In the genomic region with DNA sequence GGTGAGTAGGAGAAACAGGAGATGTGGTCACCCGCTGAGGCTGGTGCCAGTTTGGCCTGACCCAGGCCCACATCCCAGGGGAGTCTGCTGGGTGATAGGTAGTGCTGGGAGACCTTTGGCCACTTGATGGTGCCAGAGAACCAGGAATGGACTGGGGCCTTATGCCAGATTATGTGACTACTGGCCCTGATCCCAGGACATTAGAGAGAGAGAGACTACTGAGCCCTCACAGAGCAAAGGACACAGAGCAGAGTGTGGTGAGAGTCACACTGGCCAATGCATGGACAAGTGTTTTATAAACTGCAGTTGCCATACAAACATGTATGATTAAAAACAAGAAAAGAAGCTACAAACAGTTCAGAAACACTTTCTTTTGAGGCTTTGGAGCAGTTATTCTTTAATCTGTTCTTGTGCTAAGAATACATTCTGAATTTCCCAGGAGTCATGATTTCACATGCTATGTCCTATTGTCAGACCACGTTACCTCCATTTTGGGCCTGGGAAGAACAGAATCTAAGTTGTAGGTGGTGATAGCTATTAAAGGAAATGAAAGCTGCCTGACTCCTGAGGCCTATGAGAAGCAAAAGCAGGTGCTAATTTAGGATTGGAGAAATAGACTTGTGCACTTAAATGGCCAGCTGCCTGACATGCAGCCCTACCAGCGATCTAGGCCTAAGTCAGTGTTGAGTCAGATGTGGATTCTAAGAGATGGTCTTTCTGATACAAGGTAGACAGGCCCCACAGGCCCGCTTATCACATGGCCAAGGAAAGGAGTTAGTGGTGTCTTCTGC, we compare ENCODE assay signal across 8 cellular contexts. TPM values are rescaled to one million over a fixed set of nuclear protein-coding genes. Genes with fewer than 3 reads are reported as not detected.
DNase-seq lines count a peak whose midpoint lies in the region; ATAC-seq and TF ChIP-seq lines count a peak whose summit lies in the region.

No MANE protein-coding gene starts in this region.

- DNase-seq in AG04449 (ENCODE audit: low read depth, low spot score) (no peak), GM13976 (ENCODE audit: low spot score) (peak; percentile 64), NCI-H1092 (lab: John Stamatoyannopoulos, UW) (peak; percentile 53), T1000 (lab: John Stamatoyannopoulos, UW) (peak; percentile 53), cerebellum (ENCODE audit: low spot score) (peak; percentile 90)
- peak; percentile 20 for DNase-seq in stimulated activated CD4-positive, alpha-beta T cell treated with anti-CD3 and anti-CD28 coated beads, Interleukin-4, amount 100 ng/mL, for 1 hour

- H3K27me3 ChIP-seq in layer of hippocampus (ENCODE audit: control insufficient read depth, insufficient read depth, low read length), result no peaks in the 10 kb centered on the region

- ATAC-seq in HG02763 (IDR thresholded peaks at IDR 0.05; ENCODE audit: unreplicated experiment), result peak; percentile 65

- TF ChIP-seq CTCF in AG04449 (IDR thresholded peaks at IDR 0.05; ENCODE audit: insufficient read depth, low read length, missing control alignments), result peak; percentile 77
- TF ChIP-seq CTCF in GM13976 (IDR thresholded peaks at IDR 0.05; ENCODE audit: borderline replicate concordance, control extremely low read depth, extremely low read depth, insufficient read depth, missing control alignments), result peak; percentile 64

- in situ Hi-C loops in GM13976 (cut with MboI; ENCODE audit: low sequenced_read_pairs, unreplicated experiment), result loop anchor here (5.0 to 10.0 kb wide), 2 partner anchors 148 to 426 kb away; no protein-coding TSS in a partner anchor

- H3K4me3 ChIP-seq in AG04449 (ENCODE audit: low read depth, low read length), result no peak overlapping the region

- POLR2A ChIA-PET in AG04449 (lab: Yijun Ruan, JAX), result interaction anchor here (1.3 kb wide), 1 partner anchor 130 kb away, joined by 6 read pairs; no protein-coding TSS in a partner anchor

- CTCF ChIA-PET in AG04449 (lab: Yijun Ruan, JAX), result interaction anchor here (0.6 to 17.1 kb wide), 33 partner anchors 8 to 434 kb away, joined by 3 to 780 read pairs (median 4); a partner anchor contains a TSS

- peak overlapping the region; percentile 47 for H3K27ac ChIP-seq in layer of hippocampus (ENCODE audit: low read depth, low read length)

RNA-seq across cellular contexts. Expression of a gene that starts 32.6 kb away (rescaled TPM):
- 5.4 TPM for total RNA-seq in cerebellum

RNA-seq across cellular contexts. Expression of a gene that starts 57.0 kb away (rescaled TPM):
- 10.2 TPM for total RNA-seq in cerebellum
